ENCODE assay signal across 17 cellular contexts in the genomic region with DNA sequence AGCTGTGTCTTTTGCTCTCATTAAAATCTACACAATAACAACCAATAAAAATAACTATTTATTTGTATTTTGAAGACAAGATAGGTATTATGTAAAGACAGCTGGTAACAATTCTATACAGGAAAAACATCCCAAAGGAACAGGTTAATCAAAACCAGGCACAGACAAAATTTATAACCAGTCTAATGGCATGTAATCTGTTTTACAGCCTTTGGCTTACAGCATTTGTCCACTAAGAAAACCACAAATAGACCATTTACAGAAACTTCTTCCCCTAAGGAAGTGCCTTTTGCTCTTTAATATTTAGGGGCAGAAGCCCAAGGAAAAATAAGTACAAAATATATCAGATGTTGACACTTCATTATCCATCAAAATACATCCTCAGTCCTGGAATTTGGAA.
"Had no signal": no experiment of that assay in that cellular context is flagged by ENCODE, and none has a peak within 500 bp of the region (broad histone marks: within the 10 kb centered on the region; RNA-seq: fewer than 3 reads in every experiment).

No MANE protein-coding gene starts in this region.

- H3K27me3 Mint-ChIP-seq: activated CD4-positive, alpha-beta memory T cell treated with anti-CD3 and anti-CD28 coated beads for 36 hours; activated CD4-positive, alpha-beta T cell treated with anti-CD3 and anti-CD28 coated beads for 36 hours; activated CD8-positive, alpha-beta memory T cell treated with anti-CD3 and anti-CD28 coated beads, Interleukin-2, amount 10 ng/mL, durations not matched to agents 7 days and 5 days had no signal

- ATAC-seq: activated CD4-positive, alpha-beta T cell treated with anti-CD3 and anti-CD28 coated beads for 36 hours; activated CD8-positive, alpha-beta memory T cell treated with anti-CD3 and anti-CD28 coated beads, Interleukin-2, amount 10 ng/mL, durations not matched to agents 7 days and 5 days; heart right ventricle; left lobe of liver; natural killer cell; stimulated activated naive B cell treated with anti-CD40 and anti-IgM and Interleukin-4, amounts not matched to agents 10 μg/mL and 1 μg/mL and 100 μg/mL, for 72 hours had no signal

- H3K4me3 ChIP-seq: adrenal gland, esophagus muscularis mucosa, heart right ventricle, right atrium auricular region, thyroid gland had no signal

- H3K4me1 Mint-ChIP-seq: activated CD4-positive, alpha-beta T cell treated with anti-CD3 and anti-CD28 coated beads for 36 hours; activated CD8-positive, alpha-beta memory T cell treated with anti-CD3 and anti-CD28 coated beads, Interleukin-2, amount 10 ng/mL, durations not matched to agents 7 days and 5 days; natural killer cell; stimulated activated naive B cell treated with anti-CD40 and anti-IgM and Interleukin-4, amounts not matched to agents 10 μg/mL and 1 μg/mL and 100 μg/mL, for 72 hours had no signal

- H3K9me3 ChIP-seq: adrenal gland, esophagus muscularis mucosa, heart right ventricle, right atrium auricular region, thyroid gland had no signal

- H3K4me3 Mint-ChIP-seq: activated CD4-positive, alpha-beta memory T cell treated with anti-CD3 and anti-CD28 coated beads for 36 hours; activated CD4-positive, alpha-beta T cell treated with anti-CD3 and anti-CD28 coated beads for 36 hours; activated CD8-positive, alpha-beta memory T cell treated with anti-CD3 and anti-CD28 coated beads, Interleukin-2, amount 10 ng/mL, durations not matched to agents 7 days and 5 days; natural killer cell; stimulated activated naive B cell treated with anti-CD40 and anti-IgM and Interleukin-4, amounts not matched to agents 10 μg/mL and 1 μg/mL and 100 μg/mL, for 72 hours had no signal

- DNase-seq: activated CD4-positive, alpha-beta memory T cell treated with anti-CD3 and anti-CD28 coated beads for 36 hours; activated CD4-positive, alpha-beta T cell treated with anti-CD3 and anti-CD28 coated beads for 36 hours; activated CD8-positive, alpha-beta memory T cell treated with anti-CD3 and anti-CD28 coated beads, Interleukin-2, amount 10 ng/mL, durations not matched to agents 7 days and 5 days; activated naive CD4-positive, alpha-beta T cell treated with anti-CD3 and anti-CD28 coated beads, Interleukin-2, amount 50 U/mL, for 16 hours; activated T-cell treated with anti-CD3 and anti-CD28 coated beads, Interleukin-2, amount 50 U/mL, for 1 hour; adrenal gland; heart right ventricle; mammary epithelial cell; natural killer cell; nucleus accumbens; stimulated activated CD4-positive, alpha-beta T cell treated with anti-CD3 and anti-CD28 coated beads, Interleukin-15, amount 100 ng/mL, for 24 hours; stimulated activated CD4-positive, alpha-beta T cell treated with anti-CD3 and anti-CD28 coated beads, Interleukin-4, amount 100 ng/mL, for 1 hour; stimulated activated naive B cell treated with anti-CD40 and anti-IgM and Interleukin-4, amounts not matched to agents 10 μg/mL and 1 μg/mL and 100 μg/mL, for 72 hours; thyroid gland had no signal

- H3K9me3 Mint-ChIP-seq: activated CD4-positive, alpha-beta memory T cell treated with anti-CD3 and anti-CD28 coated beads for 36 hours; natural killer cell; stimulated activated naive B cell treated with anti-CD40 and anti-IgM and Interleukin-4, amounts not matched to agents 10 μg/mL and 1 μg/mL and 100 μg/mL, for 72 hours had no signal

- H3K27ac ChIP-seq: adrenal gland, right atrium auricular region, thyroid gland had no signal

- H3K27ac Mint-ChIP-seq: activated CD4-positive, alpha-beta memory T cell treated with anti-CD3 and anti-CD28 coated beads for 36 hours; activated CD4-positive, alpha-beta T cell treated with anti-CD3 and anti-CD28 coated beads for 36 hours; activated CD8-positive, alpha-beta memory T cell treated with anti-CD3 and anti-CD28 coated beads, Interleukin-2, amount 10 ng/mL, durations not matched to agents 7 days and 5 days; natural killer cell; stimulated activated naive B cell treated with anti-CD40 and anti-IgM and Interleukin-4, amounts not matched to agents 10 μg/mL and 1 μg/mL and 100 μg/mL, for 72 hours had no signal

- H3K36me3 Mint-ChIP-seq: activated CD4-positive, alpha-beta memory T cell treated with anti-CD3 and anti-CD28 coated beads for 36 hours; activated CD8-positive, alpha-beta memory T cell treated with anti-CD3 and anti-CD28 coated beads, Interleukin-2, amount 10 ng/mL, durations not matched to agents 7 days and 5 days; natural killer cell had no signal

- H3K36me3 ChIP-seq: adrenal gland, thyroid gland had no signal
